Comparison of ENCODE assay signal across 14 cellular contexts in genomic region chr14:38737657-38738056, GRCh38.
DNase-seq lines count a peak whose midpoint lies in the region; ATAC-seq and TF ChIP-seq lines count a peak whose summit lies in the region.
"Had no signal": no experiment of that assay in that cellular context is flagged by ENCODE, and none has a peak within 500 bp of the region (broad histone marks: within the 10 kb centered on the region; RNA-seq: fewer than 3 reads in every experiment).

No MANE protein-coding gene starts in this region.

- ATAC-seq in PC-3, result no peak
- no peak for ATAC-seq in HG03469 (IDR thresholded peaks at IDR 0.05; ENCODE audit: unreplicated experiment)
- ATAC-seq in GM21360 (IDR thresholded peaks at IDR 0.05; ENCODE audit: unreplicated experiment), result no peak
- no peak for ATAC-seq in HG02588 (IDR thresholded peaks at IDR 0.05; ENCODE audit: unreplicated experiment)

- H3K36me3 ChIP-seq in PC-3 (ENCODE audit: low read depth, low read length) (no peaks in the 10 kb centered on the region), esophagus muscularis mucosa (no peaks in the 10 kb centered on the region), thyroid gland (no peaks in the 10 kb centered on the region)

- no peak for TF ChIP-seq EP300 in esophagus muscularis mucosa (IDR thresholded peaks at IDR 0.05)

- no peaks in the 10 kb centered on the region for H3K4me1 ChIP-seq in PC-3 (ENCODE audit: insufficient read depth, low read length)
- H3K4me1 ChIP-seq in esophagus muscularis mucosa, result peaks cover 0 to 22% (median 16%) of the 10 kb centered on the region in 4 donors
- peaks cover 14 to 23% of the 10 kb centered on the region in 2 donors for H3K4me1 ChIP-seq in thyroid gland

- TF ChIP-seq POLR2A in esophagus muscularis mucosa (IDR thresholded peaks at IDR 0.05; ENCODE audit: low read depth) (no peak), thyroid gland (IDR thresholded peaks at IDR 0.05) (no peak)

- WGBS in esophagus muscularis mucosa, result 53% methylated on average over 4 of the region's 5 CpGs
- 35 to 44% methylated on average over 5 of the region's 5 CpGs for WGBS in thyroid gland, 2 donors

- no peak overlapping the region for H3K4me2 ChIP-seq in PC-3 (ENCODE audit: low read length)

- H4K20me1 ChIP-seq in PC-3 (ENCODE audit: low read length), result no peaks in the 10 kb centered on the region

- H3K27me3 Mint-ChIP-seq in nephron progenitor cell (ENCODE audit: low read depth, poor library complexity), result peaks cover 4% of the 10 kb centered on the region

- no peak for DNase-seq in PC-3
- no peak for DNase-seq in esophagus muscularis mucosa (ENCODE audit: extremely low spot score)
- peak; percentile 39 for DNase-seq in nephron progenitor cell
- peak; percentile 35 to 48 for DNase-seq in thyroid gland
- DNase-seq: CD8-positive, alpha-beta memory T cell; DMS 273 treated with DMSO at 0.1 percent for 48 hours; IMR-90; NCI-H2029; NCI-H2171 treated with DMSO at 0.1 percent for 48 hours; NCI-H510A treated with DMSO at 0.1 percent for 48 hours; SHP77 treated with DMSO at 0.1 percent for 48 hours had no signal

- peak overlapping the region; percentile 37; the same call in 1 of the 2 replicates for H2AFZ ChIP-seq in PC-3 (ENCODE audit: low read length)

- H3F3A ChIP-seq in PC-3 (ENCODE audit: low read length, unreplicated experiment), result no peaks in the 10 kb centered on the region

- CTCF ChIA-PET in PC-3 (lab: Charles Lee), result no interaction called here

- TF ChIP-seq CTCF in PC-3 (conservative IDR thresholded peaks at IDR 0.05; ENCODE audit: low read depth, low read length) (no peak), esophagus muscularis mucosa (IDR thresholded peaks at IDR 0.05) (no peak), nephron progenitor cell (IDR thresholded peaks at IDR 0.05) (no peak), thyroid gland (IDR thresholded peaks at IDR 0.05) (no peak)

- H3K9ac ChIP-seq in PC-3 (ENCODE audit: low read length), result no peak overlapping the region

- peaks cover 14% of the 10 kb centered on the region for H3K9me3 Mint-ChIP-seq in nephron progenitor cell

- peaks cover 67% of the 10 kb centered on the region for H3K27me3 ChIP-seq in PC-3 (ENCODE audit: low read length)
- no peaks in the 10 kb centered on the region for H3K27me3 ChIP-seq in esophagus muscularis mucosa
- H3K27me3 ChIP-seq in thyroid gland, result no peaks in the 10 kb centered on the region

- BruUV-seq in PC-3 (replicated peaks; lab: Mats Ljungman, UMichigan), result no TSS peak

- POLR2A ChIA-PET in PC-3 (lab: Charles Lee; ENCODE audit: unreplicated experiment), result no interaction called here

- H3K27ac ChIP-seq in PC-3 (ENCODE audit: low read length), result no peak overlapping the region
- peak overlapping the region; percentile 49 to 59 (median 55) for H3K27ac ChIP-seq in esophagus muscularis mucosa (replicated peaks in 1 of 4)
- peak overlapping the region in 1 of 3 donors; percentile 6 for H3K27ac ChIP-seq in thyroid gland

- no peaks in the 10 kb centered on the region for H3K79me2 ChIP-seq in PC-3 (ENCODE audit: low read length)

- H3K9me2 ChIP-seq in PC-3 (replicated peaks; ENCODE audit: low read length), result no peaks in the 10 kb centered on the region

- H3K4me3 ChIP-seq in PC-3 (ENCODE audit: low read length) (no peak overlapping the region), esophagus muscularis mucosa (no peak overlapping the region), thyroid gland (replicated peaks in 1 of 3) (no peak overlapping the region)

- H3K4me1 Mint-ChIP-seq in nephron progenitor cell, result peaks cover 13% of the 10 kb centered on the region
- H3K4me1 Mint-ChIP-seq: CD8-positive, alpha-beta memory T cell had no signal

- intact Hi-C loops in PC-3 (cut with micrococcal nuclease), result no loop called here
- intact Hi-C loops in esophagus muscularis mucosa (cut with DNase I), result no loop called here
- intact Hi-C loops in thyroid gland (cut with DNase I), result no loop called here

- no peaks in the 10 kb centered on the region for H3K36me3 Mint-ChIP-seq in nephron progenitor cell (ENCODE audit: low read depth)
- H3K36me3 Mint-ChIP-seq: CD8-positive, alpha-beta memory T cell had no signal

- H3K4me3 Mint-ChIP-seq in nephron progenitor cell, result no peak overlapping the region
- H3K4me3 Mint-ChIP-seq: CD8-positive, alpha-beta memory T cell had no signal

- H3K9me3 ChIP-seq in PC-3 (ENCODE audit: low read length) (no peaks in the 10 kb centered on the region), esophagus muscularis mucosa (no peaks in the 10 kb centered on the region), thyroid gland (no peaks in the 10 kb centered on the region)

- no peak overlapping the region for H3K27ac Mint-ChIP-seq in nephron progenitor cell
- H3K27ac Mint-ChIP-seq: CD8-positive, alpha-beta memory T cell had no signal

Comparison
In these comparisons a context has a peak if more than half of its experiments do, and no peak if none do; other contexts are left out.
1. DNase-seq: peak in nephron progenitor cell (single experiment) and thyroid gland (2 of 2); none in PC-3 (single experiment) and esophagus muscularis mucosa (single experiment).